ENCODE assay signal across 1 cellular context in the genomic region with DNA sequence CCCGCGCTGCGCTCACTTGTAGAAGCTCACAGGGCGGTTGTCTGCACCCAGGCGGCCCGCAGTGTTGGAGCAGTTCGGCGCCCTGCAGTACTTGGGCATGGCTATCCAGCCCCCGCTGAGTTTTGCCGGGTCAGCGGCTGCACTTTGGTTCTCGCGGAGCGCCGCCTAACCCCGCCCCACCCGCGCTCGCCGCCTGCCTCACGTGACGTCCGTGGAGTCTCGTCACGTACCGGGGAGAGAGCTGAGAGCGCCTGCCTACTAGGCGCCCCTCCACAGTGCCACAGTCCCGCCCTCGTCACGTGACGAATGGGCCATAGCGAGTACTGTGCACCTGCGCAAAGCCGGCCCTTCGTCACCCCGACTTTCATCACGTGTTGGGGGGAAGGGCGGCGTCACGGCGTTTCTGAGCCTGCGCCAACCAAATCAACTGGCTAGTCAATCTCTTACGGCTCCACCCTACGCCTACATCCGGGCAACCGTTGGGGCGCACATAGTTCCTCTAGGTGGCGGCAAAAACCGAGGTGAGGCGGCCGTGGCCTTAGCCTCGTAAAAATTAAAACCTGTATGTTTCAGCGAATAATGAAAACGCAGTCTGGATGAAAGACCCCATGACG.
TF ChIP-seq lines count a peak whose summit lies in the region.

A gene with protein sequence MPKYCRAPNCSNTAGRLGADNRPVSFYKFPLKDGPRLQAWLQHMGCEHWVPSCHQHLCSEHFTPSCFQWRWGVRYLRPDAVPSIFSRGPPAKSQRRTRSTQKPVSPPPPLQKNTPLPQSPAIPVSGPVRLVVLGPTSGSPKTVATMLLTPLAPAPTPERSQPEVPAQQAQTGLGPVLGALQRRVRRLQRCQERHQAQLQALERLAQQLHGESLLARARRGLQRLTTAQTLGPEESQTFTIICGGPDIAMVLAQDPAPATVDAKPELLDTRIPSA (minus strand): TSS at position 167 of the 614 bp plus-strand sequence. CDS start 68 bp downstream, at position 99.

TF ChIP-seq in K562, 482 proteins besides CTCF, POLR2A, EP300 and RAD21 (continued from another document and continues in another):
- TF ChIP-seq, protein P1, sequence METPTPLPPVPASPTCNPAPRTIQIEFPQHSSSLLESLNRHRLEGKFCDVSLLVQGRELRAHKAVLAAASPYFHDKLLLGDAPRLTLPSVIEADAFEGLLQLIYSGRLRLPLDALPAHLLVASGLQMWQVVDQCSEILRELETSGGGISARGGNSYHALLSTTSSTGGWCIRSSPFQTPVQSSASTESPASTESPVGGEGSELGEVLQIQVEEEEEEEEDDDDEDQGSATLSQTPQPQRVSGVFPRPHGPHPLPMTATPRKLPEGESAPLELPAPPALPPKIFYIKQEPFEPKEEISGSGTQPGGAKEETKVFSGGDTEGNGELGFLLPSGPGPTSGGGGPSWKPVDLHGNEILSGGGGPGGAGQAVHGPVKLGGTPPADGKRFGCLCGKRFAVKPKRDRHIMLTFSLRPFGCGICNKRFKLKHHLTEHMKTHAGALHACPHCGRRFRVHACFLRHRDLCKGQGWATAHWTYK (CRISPR knock-in tag; IDR thresholded peaks at IDR 0.05): 0 out of 2 replicates have a peak, but pooled peaks have one; percentile 28
- TF ChIP-seq ZNF282 (CRISPR knock-in tag; IDR thresholded peaks at IDR 0.05) (no peak), NR0B1 (IDR thresholded peaks at IDR 0.05; ENCODE audit: partially characterized antibody) (no peak), SIRT6 (IDR thresholded peaks at IDR 0.05; ENCODE audit: low read depth, low read length) (no peak), FOXJ3 (CRISPR knock-in tag; IDR thresholded peaks at IDR 0.05) (no peak), GABPB2 (CRISPR knock-in tag; conservative IDR thresholded peaks at IDR 0.05) (no peak), SP1 (CRISPR knock-in tag; IDR thresholded peaks at IDR 0.05) (peak; percentile 95), TRIM24 (IDR thresholded peaks at IDR 0.05) (peak; percentile 16 to 38; a peak in 3 of 4 replicates), ERF (CRISPR knock-in tag; IDR thresholded peaks at IDR 0.05) (no peak), ZNF408 (CRISPR knock-in tag; IDR thresholded peaks at IDR 0.05; ENCODE audit: low read depth) (no peak), FOXK1 (CRISPR knock-in tag; IDR thresholded peaks at IDR 0.05; ENCODE audit: borderline replicate concordance) (0 out of 2 replicates have a peak, but pooled peaks have one; percentile 49), HDAC3 (IDR thresholded peaks at IDR 0.05; ENCODE audit: borderline replicate concordance, partially characterized antibody) (no peak), HLTF (IDR thresholded peaks at IDR 0.05) (peak; percentile 73; the same call in 1 of the 2 replicates), MXI1 (IDR thresholded peaks at IDR 0.05; ENCODE audit: low read depth, low read length) (no peak; the same call in 1 of the 2 replicates), STAT5A (IDR thresholded peaks at IDR 0.05; ENCODE audit: borderline replicate concordance, low read length) (no peak), JUNB (CRISPR knock-in tag; conservative IDR thresholded peaks at IDR 0.05) (no peak), SUPT5H (IDR thresholded peaks at IDR 0.05) (peak; percentile 69), ZC3H4 (CRISPR knock-in tag; IDR thresholded peaks at IDR 0.05; ENCODE audit: borderline replicate concordance) (no peak), NFYB (IDR thresholded peaks at IDR 0.05; ENCODE audit: extremely low read depth, insufficient read length) (no peak), TAF9B (IDR thresholded peaks at IDR 0.05; ENCODE audit: partially characterized antibody) (peak; percentile 83), HMGN3 (IDR thresholded peaks at IDR 0.05; ENCODE audit: borderline replicate concordance, extremely low read depth, insufficient read length, low read depth, low read length) (peak; percentile 40), ELK3 (CRISPR knock-in tag; IDR thresholded peaks at IDR 0.05) (no peak), NEUROD1 (IDR thresholded peaks at IDR 0.05; ENCODE audit: borderline replicate concordance, low read depth, low read length, partially characterized antibody) (no peak), LCOR (CRISPR knock-in tag; IDR thresholded peaks at IDR 0.05) (peak; percentile 89), RCOR1 (IDR thresholded peaks at IDR 0.05; ENCODE audit: borderline replicate concordance in 1 of 2, low read depth in 2 of 2, low read length in 2 of 2) (peak in 1 of 2 experiments; percentile 64; a peak in 2 of 4 replicates), ILK (tag; IDR thresholded peaks at IDR 0.05; ENCODE audit: borderline replicate concordance, low read depth) (no peak), CBX1 (IDR thresholded peaks at IDR 0.05; ENCODE audit: low read depth) (peak; percentile 52; the same call in 1 of the 2 replicates), GTF2F1 (IDR thresholded peaks at IDR 0.05; ENCODE audit: low read depth, low read length) (no peak), MCM3 (IDR thresholded peaks at IDR 0.05) (no peak), CHAMP1 (IDR thresholded peaks at IDR 0.05) (no peak)
- TF ChIP-seq, protein P2, sequence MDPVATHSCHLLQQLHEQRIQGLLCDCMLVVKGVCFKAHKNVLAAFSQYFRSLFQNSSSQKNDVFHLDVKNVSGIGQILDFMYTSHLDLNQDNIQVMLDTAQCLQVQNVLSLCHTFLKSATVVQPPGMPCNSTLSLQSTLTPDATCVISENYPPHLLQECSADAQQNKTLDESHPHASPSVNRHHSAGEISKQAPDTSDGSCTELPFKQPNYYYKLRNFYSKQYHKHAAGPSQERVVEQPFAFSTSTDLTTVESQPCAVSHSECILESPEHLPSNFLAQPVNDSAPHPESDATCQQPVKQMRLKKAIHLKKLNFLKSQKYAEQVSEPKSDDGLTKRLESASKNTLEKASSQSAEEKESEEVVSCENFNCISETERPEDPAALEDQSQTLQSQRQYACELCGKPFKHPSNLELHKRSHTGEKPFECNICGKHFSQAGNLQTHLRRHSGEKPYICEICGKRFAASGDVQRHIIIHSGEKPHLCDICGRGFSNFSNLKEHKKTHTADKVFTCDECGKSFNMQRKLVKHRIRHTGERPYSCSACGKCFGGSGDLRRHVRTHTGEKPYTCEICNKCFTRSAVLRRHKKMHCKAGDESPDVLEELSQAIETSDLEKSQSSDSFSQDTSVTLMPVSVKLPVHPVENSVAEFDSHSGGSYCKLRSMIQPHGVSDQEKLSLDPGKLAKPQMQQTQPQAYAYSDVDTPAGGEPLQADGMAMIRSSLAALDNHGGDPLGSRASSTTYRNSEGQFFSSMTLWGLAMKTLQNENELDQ (CRISPR knock-in tag; IDR thresholded peaks at IDR 0.05; ENCODE audit: borderline replicate concordance): no peak
- TF ChIP-seq, protein P3, sequence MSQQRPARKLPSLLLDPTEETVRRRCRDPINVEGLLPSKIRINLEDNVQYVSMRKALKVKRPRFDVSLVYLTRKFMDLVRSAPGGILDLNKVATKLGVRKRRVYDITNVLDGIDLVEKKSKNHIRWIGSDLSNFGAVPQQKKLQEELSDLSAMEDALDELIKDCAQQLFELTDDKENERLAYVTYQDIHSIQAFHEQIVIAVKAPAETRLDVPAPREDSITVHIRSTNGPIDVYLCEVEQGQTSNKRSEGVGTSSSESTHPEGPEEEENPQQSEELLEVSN (IDR thresholded peaks at IDR 0.05; ENCODE audit: borderline replicate concordance in 1 of 2, extremely low read depth in 1 of 2, insufficient read depth in 1 of 2, insufficient read length in 1 of 2, low read depth in 1 of 2, low read length in 1 of 2, poor library complexity in 1 of 2, severe bottlenecking in 1 of 2): peak; percentile 11 to 69
- TF ChIP-seq, protein P4, sequence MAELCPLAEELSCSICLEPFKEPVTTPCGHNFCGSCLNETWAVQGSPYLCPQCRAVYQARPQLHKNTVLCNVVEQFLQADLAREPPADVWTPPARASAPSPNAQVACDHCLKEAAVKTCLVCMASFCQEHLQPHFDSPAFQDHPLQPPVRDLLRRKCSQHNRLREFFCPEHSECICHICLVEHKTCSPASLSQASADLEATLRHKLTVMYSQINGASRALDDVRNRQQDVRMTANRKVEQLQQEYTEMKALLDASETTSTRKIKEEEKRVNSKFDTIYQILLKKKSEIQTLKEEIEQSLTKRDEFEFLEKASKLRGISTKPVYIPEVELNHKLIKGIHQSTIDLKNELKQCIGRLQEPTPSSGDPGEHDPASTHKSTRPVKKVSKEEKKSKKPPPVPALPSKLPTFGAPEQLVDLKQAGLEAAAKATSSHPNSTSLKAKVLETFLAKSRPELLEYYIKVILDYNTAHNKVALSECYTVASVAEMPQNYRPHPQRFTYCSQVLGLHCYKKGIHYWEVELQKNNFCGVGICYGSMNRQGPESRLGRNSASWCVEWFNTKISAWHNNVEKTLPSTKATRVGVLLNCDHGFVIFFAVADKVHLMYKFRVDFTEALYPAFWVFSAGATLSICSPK (IDR thresholded peaks at IDR 0.05; ENCODE audit: borderline replicate concordance): no peak
